ENCODE assay signal across 1 cellular context in the genomic region with DNA sequence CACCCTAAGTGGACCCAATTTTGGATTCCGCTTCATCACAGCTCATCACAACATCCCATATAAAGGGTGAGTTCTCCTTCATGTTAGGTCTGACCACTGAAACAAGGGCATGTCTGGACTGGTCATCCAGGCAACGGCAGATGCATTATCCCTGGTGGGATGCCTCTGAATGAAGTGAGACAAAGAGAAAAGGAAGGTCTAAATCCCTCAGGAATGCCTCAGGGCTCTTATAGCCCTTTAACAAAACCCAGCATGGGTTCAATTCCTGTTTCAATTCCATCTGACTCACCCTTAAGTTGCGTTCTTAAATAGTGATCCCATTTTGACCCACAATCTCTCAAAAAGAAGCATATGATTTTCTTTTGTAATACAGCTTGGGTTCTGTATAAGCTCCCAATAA.
TF ChIP-seq lines count a peak whose summit lies in the region.

No MANE protein-coding gene starts in this region.

TF ChIP-seq in GM23338, 12 proteins besides CTCF, POLR2A, EP300 and RAD21 (continued from another document):
- TF ChIP-seq, protein P1, sequence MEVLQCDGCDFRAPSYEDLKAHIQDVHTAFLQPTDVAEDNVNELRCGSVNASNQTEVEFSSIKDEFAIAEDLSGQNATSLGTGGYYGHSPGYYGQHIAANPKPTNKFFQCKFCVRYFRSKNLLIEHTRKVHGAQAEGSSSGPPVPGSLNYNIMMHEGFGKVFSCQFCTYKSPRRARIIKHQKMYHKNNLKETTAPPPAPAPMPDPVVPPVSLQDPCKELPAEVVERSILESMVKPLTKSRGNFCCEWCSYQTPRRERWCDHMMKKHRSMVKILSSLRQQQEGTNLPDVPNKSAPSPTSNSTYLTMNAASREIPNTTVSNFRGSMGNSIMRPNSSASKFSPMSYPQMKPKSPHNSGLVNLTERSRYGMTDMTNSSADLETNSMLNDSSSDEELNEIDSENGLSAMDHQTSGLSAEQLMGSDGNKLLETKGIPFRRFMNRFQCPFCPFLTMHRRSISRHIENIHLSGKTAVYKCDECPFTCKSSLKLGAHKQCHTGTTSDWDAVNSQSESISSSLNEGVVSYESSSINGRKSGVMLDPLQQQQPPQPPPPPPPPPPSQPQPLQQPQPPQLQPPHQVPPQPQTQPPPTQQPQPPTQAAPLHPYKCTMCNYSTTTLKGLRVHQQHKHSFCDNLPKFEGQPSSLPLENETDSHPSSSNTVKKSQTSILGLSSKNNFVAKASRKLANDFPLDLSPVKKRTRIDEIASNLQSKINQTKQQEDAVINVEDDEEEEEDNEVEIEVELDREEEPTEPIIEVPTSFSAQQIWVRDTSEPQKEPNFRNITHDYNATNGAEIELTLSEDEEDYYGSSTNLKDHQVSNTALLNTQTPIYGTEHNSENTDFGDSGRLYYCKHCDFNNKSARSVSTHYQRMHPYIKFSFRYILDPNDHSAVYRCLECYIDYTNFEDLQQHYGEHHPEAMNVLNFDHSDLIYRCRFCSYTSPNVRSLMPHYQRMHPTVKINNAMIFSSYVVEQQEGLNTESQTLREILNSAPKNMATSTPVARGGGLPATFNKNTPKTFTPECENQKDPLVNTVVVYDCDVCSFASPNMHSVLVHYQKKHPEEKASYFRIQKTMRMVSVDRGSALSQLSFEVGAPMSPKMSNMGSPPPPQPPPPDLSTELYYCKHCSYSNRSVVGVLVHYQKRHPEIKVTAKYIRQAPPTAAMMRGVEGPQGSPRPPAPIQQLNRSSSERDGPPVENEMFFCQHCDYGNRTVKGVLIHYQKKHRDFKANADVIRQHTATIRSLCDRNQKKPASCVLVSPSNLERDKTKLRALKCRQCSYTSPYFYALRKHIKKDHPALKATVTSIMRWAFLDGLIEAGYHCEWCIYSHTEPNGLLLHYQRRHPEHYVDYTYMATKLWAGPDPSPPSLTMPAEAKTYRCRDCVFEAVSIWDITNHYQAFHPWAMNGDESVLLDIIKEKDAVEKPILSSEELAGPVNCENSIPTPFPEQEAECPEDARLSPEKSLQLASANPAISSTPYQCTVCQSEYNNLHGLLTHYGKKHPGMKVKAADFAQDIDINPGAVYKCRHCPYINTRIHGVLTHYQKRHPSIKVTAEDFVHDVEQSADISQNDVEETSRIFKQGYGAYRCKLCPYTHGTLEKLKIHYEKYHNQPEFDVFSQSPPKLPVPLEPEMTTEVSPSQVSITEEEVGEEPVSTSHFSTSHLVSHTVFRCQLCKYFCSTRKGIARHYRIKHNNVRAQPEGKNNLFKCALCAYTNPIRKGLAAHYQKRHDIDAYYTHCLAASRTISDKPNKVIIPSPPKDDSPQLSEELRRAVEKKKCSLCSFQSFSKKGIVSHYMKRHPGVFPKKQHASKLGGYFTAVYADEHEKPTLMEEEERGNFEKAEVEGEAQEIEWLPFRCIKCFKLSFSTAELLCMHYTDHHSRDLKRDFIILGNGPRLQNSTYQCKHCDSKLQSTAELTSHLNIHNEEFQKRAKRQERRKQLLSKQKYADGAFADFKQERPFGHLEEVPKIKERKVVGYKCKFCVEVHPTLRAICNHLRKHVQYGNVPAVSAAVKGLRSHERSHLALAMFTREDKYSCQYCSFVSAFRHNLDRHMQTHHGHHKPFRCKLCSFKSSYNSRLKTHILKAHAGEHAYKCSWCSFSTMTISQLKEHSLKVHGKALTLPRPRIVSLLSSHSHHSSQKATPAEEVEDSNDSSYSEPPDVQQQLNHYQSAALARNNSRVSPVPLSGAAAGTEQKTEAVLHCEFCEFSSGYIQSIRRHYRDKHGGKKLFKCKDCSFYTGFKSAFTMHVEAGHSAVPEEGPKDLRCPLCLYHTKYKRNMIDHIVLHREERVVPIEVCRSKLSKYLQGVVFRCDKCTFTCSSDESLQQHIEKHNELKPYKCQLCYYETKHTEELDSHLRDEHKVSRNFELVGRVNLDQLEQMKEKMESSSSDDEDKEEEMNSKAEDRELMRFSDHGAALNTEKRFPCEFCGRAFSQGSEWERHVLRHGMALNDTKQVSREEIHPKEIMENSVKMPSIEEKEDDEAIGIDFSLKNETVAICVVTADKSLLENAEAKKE (CRISPR knock-in tag; IDR thresholded peaks at IDR 0.05) = no peak
- TF ChIP-seq JUNB (IDR thresholded peaks at IDR 0.05; ENCODE audit: unreplicated experiment) (no peak), STAT1 (IDR thresholded peaks at IDR 0.05; ENCODE audit: unreplicated experiment) (no peak), EZH2 (IDR thresholded peaks at IDR 0.05; ENCODE audit: low read depth, unreplicated experiment) (no peak), EZH2phosphoT487 (IDR thresholded peaks at IDR 0.05; ENCODE audit: unreplicated experiment) (no peak)
- TF ChIP-seq, protein P2, sequence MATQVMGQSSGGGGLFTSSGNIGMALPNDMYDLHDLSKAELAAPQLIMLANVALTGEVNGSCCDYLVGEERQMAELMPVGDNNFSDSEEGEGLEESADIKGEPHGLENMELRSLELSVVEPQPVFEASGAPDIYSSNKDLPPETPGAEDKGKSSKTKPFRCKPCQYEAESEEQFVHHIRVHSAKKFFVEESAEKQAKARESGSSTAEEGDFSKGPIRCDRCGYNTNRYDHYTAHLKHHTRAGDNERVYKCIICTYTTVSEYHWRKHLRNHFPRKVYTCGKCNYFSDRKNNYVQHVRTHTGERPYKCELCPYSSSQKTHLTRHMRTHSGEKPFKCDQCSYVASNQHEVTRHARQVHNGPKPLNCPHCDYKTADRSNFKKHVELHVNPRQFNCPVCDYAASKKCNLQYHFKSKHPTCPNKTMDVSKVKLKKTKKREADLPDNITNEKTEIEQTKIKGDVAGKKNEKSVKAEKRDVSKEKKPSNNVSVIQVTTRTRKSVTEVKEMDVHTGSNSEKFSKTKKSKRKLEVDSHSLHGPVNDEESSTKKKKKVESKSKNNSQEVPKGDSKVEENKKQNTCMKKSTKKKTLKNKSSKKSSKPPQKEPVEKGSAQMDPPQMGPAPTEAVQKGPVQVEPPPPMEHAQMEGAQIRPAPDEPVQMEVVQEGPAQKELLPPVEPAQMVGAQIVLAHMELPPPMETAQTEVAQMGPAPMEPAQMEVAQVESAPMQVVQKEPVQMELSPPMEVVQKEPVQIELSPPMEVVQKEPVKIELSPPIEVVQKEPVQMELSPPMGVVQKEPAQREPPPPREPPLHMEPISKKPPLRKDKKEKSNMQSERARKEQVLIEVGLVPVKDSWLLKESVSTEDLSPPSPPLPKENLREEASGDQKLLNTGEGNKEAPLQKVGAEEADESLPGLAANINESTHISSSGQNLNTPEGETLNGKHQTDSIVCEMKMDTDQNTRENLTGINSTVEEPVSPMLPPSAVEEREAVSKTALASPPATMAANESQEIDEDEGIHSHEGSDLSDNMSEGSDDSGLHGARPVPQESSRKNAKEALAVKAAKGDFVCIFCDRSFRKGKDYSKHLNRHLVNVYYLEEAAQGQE (IDR thresholded peaks at IDR 0.05; ENCODE audit: unreplicated experiment) = no peak
